ENCODE assay signal across 22 cellular contexts in genomic region chr14:38143170-38143569, GRCh38.
DNase-seq lines count a peak whose midpoint lies in the region; ATAC-seq and TF ChIP-seq lines count a peak whose summit lies in the region.
"Had no signal": no experiment of that assay in that cellular context is flagged by ENCODE, and none has a peak within 500 bp of the region (broad histone marks: within the 10 kb centered on the region; RNA-seq: fewer than 3 reads in every experiment).

No MANE protein-coding gene starts in this region.

- H3K9me2 ChIP-seq in GM23338 (ENCODE audit: insufficient read depth) = 0 out of 2 replicates have a peak, but pooled peaks cover 7% of the 10 kb centered on the region

- H2AFZ ChIP-seq in GM23338 = no peak overlapping the region
- H2AFZ ChIP-seq in smooth muscle cell (ENCODE audit: low read depth) = peak overlapping the region; percentile 56
- H2AFZ ChIP-seq: parathyroid adenoma had no signal

- no peaks in the 10 kb centered on the region for H3K9me3 ChIP-seq in smooth muscle cell (replicated peaks; ENCODE audit: low read depth)
- H3K9me3 ChIP-seq: BLaER1 treated with 17β-estradiol and CSF1 and Interleukin-3, amounts not matched to agents 10 nM and 100 nM; heart left ventricle; uterus had no signal

- H3K4me2 ChIP-seq in GM23338 (peak overlapping the region; percentile 56), smooth muscle cell (peak overlapping the region; percentile 39)

- 50% methylated on average over 4 of the region's 4 CpGs for WGBS in smooth muscle cell (ENCODE audit: low lambda C conversion rate)

- peak overlapping the region; percentile 81 for H3K27ac Mint-ChIP-seq in GM23338
- H3K27ac Mint-ChIP-seq: activated naive CD8-positive, alpha-beta T cell treated with anti-CD3 and anti-CD28 coated beads, Interleukin-2, amount 50 U/mL, for 24 hours; naive thymus-derived CD4-positive, alpha-beta T cell had no signal

- H3K27me3 ChIP-seq in GM23338 (ENCODE audit: insufficient read depth) (no peaks in the 10 kb centered on the region), smooth muscle cell (ENCODE audit: low read depth) (no peaks in the 10 kb centered on the region)
- H3K27me3 ChIP-seq: BLaER1 treated with 17β-estradiol and CSF1 and Interleukin-3, amounts not matched to agents 10 nM and 100 nM; dorsolateral prefrontal cortex; heart left ventricle; uterus had no signal

- no peak for TF ChIP-seq CTCF in GM23338 (conservative IDR thresholded peaks at IDR 0.05; ENCODE audit: low read depth in 2 of 2)
- TF ChIP-seq CTCF in smooth muscle cell (IDR thresholded peaks at IDR 0.05; ENCODE audit: borderline replicate concordance, insufficient read depth, poor library complexity, severe bottlenecking) = no peak

- no peaks in the 10 kb centered on the region for H4K20me1 ChIP-seq in GM23338 (replicated peaks; ENCODE audit: insufficient read depth)
- H4K20me1 ChIP-seq in smooth muscle cell (ENCODE audit: low read depth) = no peaks in the 10 kb centered on the region
- H4K20me1 ChIP-seq: BLaER1 treated with 17β-estradiol and CSF1 and Interleukin-3, amounts not matched to agents 10 nM and 100 nM had no signal

- no peaks in the 10 kb centered on the region for H3K9me3 Mint-ChIP-seq in GM23338

- H3K36me3 Mint-ChIP-seq in GM23338 (ENCODE audit: low read depth) = no peaks in the 10 kb centered on the region
- H3K36me3 Mint-ChIP-seq: naive thymus-derived CD4-positive, alpha-beta T cell had no signal

- no peaks in the 10 kb centered on the region for H3K79me2 ChIP-seq in GM23338 (replicated peaks; ENCODE audit: insufficient read depth)
- H3K79me2 ChIP-seq in smooth muscle cell (ENCODE audit: low read depth) = no peaks in the 10 kb centered on the region
- H3K79me2 ChIP-seq: parathyroid adenoma had no signal

- H3K4me1 Mint-ChIP-seq in GM23338 = peaks cover 38% of the 10 kb centered on the region

- H3K27ac ChIP-seq in GM23338 (ENCODE audit: low read depth) (peak overlapping the region; percentile 81), smooth muscle cell (ENCODE audit: low read depth) (no peak overlapping the region)
- H3K27ac ChIP-seq: BLaER1 treated with 17β-estradiol and CSF1 and Interleukin-3, amounts not matched to agents 10 nM and 100 nM; dorsolateral prefrontal cortex; heart left ventricle; parathyroid adenoma; uterus had no signal

- no peak for DNase-seq in GM23338 (ENCODE audit: low spot score)
- peak; percentile 16 for DNase-seq in RPMI7951 (ENCODE audit: low read depth)
- peak; percentile 15 for DNase-seq in fibroblast of gingiva (ENCODE audit: low read depth)
- DNase-seq in smooth muscle cell (lab: John Stamatoyannopoulos, UW; ENCODE audit: unreplicated experiment) = no peak
- no peak for DNase-seq in activated CD4-positive, alpha-beta T cell treated with anti-CD3 and anti-CD28 coated beads for 1 hour
- DNase-seq in nucleus accumbens (lab: John Stamatoyannopoulos, UW) = no peak
- DNase-seq: activated naive CD8-positive, alpha-beta T cell treated with anti-CD3 and anti-CD28 coated beads, Interleukin-2, amount 50 U/mL, for 24 hours; dorsolateral prefrontal cortex; heart left ventricle; naive thymus-derived CD4-positive, alpha-beta T cell; NCI-H187 treated with DMSO at 0.1 percent for 48 hours; SHP77 treated with DMSO at 0.1 percent for 48 hours; stimulated activated CD4-positive, alpha-beta T cell treated with anti-CD3 and anti-CD28 coated beads, Interleukin-4, amount 100 ng/mL, for 1 hour; substantia nigra; T-helper 2 cell; uterus had no signal

- ATAC-seq in GM23338 = no peak
- ATAC-seq in GM19467 (IDR thresholded peaks at IDR 0.05; ENCODE audit: unreplicated experiment) = no peak
- ATAC-seq: activated naive CD8-positive, alpha-beta T cell treated with anti-CD3 and anti-CD28 coated beads, Interleukin-2, amount 50 U/mL, for 24 hours; esophagus mucosa; heart left ventricle; naive thymus-derived CD4-positive, alpha-beta T cell had no signal

- no peaks in the 10 kb centered on the region for H3K36me3 ChIP-seq in GM23338 (ENCODE audit: insufficient read depth)
- H3K36me3 ChIP-seq in smooth muscle cell (ENCODE audit: low read depth) = no peaks in the 10 kb centered on the region
- H3K36me3 ChIP-seq: BLaER1 treated with 17β-estradiol and CSF1 and Interleukin-3, amounts not matched to agents 10 nM and 100 nM; heart left ventricle; uterus had no signal

- H3K4me3 ChIP-seq in GM23338 (peak overlapping the region; percentile 3; the same call in 1 of the 2 replicates), smooth muscle cell (no peak overlapping the region)
- H3K4me3 ChIP-seq: BLaER1 treated with 17β-estradiol and CSF1 and Interleukin-3, amounts not matched to agents 10 nM and 100 nM; heart left ventricle; lung; skin epidermis; uterus had no signal

- no peak overlapping the region for H3K9ac ChIP-seq in smooth muscle cell (ENCODE audit: low read depth)
- H3K9ac ChIP-seq: BLaER1 treated with 17β-estradiol and CSF1 and Interleukin-3, amounts not matched to agents 10 nM and 100 nM; parathyroid adenoma had no signal

- no peaks in the 10 kb centered on the region for H3K27me3 Mint-ChIP-seq in GM23338 (ENCODE audit: insufficient read depth, low read depth, poor library complexity)
- H3K27me3 Mint-ChIP-seq: activated naive CD8-positive, alpha-beta T cell treated with anti-CD3 and anti-CD28 coated beads, Interleukin-2, amount 50 U/mL, for 24 hours had no signal

- H3K4me1 ChIP-seq in GM23338 (ENCODE audit: insufficient read depth) = peaks cover 34% of the 10 kb centered on the region
- no peaks in the 10 kb centered on the region for H3K4me1 ChIP-seq in smooth muscle cell (ENCODE audit: low read depth)
- H3K4me1 ChIP-seq: parathyroid adenoma, uterus had no signal

- peak overlapping the region; percentile 31 for H3K4me3 Mint-ChIP-seq in GM23338
- H3K4me3 Mint-ChIP-seq: activated naive CD8-positive, alpha-beta T cell treated with anti-CD3 and anti-CD28 coated beads, Interleukin-2, amount 50 U/mL, for 24 hours; naive thymus-derived CD4-positive, alpha-beta T cell had no signal

- H3F3A ChIP-seq in GM23338 (replicated peaks; ENCODE audit: low read depth) = no peaks in the 10 kb centered on the region
- no peaks in the 10 kb centered on the region for H3F3A ChIP-seq in smooth muscle cell (ENCODE audit: low read depth)

TF ChIP-seq in GM23338, 12 proteins besides CTCF, POLR2A, EP300 and RAD21 (continues in another document):
- no peak for TF ChIP-seq REST (IDR thresholded peaks at IDR 0.05; ENCODE audit: unreplicated experiment)
- no peak for TF ChIP-seq ETS1 (IDR thresholded peaks at IDR 0.05)
- TF ChIP-seq EZH2phosphoT487 (IDR thresholded peaks at IDR 0.05; ENCODE audit: unreplicated experiment) = no peak

Comparison
In these comparisons a context has a peak if more than half of its experiments do, and no peak if none do; other contexts are left out.
1. DNase-seq: peak in RPMI7951 (single experiment) and fibroblast of gingiva (single experiment); none in GM23338 (single experiment), smooth muscle cell (single experiment), activated CD4-positive, alpha-beta T cell treated with anti-CD3 and anti-CD28 coated beads for 1 hour (single experiment) and nucleus accumbens (0 of 56).